21 cellular contexts compared by ENCODE assay signal in the genomic region with DNA sequence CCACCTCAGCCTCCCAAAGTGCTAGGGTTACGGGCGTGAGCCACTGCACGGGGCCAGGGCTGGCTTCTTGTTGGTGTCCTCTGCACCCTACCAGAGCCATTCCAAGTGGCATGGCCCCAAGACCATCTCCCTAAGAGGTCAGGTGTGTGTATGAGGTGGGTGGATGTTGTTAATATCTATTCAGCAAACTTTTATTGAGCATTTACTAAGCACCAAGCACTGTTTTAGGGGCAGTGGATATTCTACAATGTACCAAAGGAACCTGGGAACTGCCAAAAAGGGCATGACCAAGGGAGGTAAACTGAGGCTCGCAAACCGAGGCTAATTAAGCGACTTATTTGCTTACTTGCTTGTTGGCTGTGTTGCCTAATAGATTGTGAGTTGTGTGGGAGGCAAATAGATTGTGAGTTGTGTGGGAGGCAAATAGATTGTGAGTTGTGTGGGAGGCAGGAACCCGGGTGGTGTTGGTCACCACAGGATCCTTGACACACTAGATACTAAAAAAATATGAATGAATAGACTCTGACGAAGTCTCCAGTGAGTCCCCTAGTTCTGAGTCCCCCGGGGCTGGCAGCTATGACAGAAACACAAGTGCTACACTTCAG. TPM values are rescaled to one million over a fixed set of nuclear protein-coding genes. Genes with fewer than 3 reads are reported as not detected.
DNase-seq lines count a peak whose midpoint lies in the region; ATAC-seq, FAIRE-seq and TF ChIP-seq lines count a peak whose summit lies in the region.
"Had no signal": no experiment of that assay in that cellular context is flagged by ENCODE, and none has a peak within 500 bp of the region (broad histone marks: within the 10 kb centered on the region; RNA-seq: fewer than 3 reads in every experiment).

No MANE protein-coding gene starts in this region.

- no peaks in the 10 kb centered on the region for H3K36me3 ChIP-seq in cardiac muscle cell
- H3K36me3 ChIP-seq in right atrium auricular region: no peaks in the 10 kb centered on the region

- intact Hi-C loops in dendritic cell treated with granulocyte-macrophage colony-stimulating factor and Interleukin-4, amounts not matched to agents 40 ng/mL and 50 ng/mL, for 4 days (cut with micrococcal nuclease): loop anchor here (5.0 kb wide), 1 partner anchor 58 kb away; no protein-coding TSS in a partner anchor

- H3K9me3 ChIP-seq in cardiac muscle cell (ENCODE audit: low read depth) (no peaks in the 10 kb centered on the region), right atrium auricular region (no peaks in the 10 kb centered on the region)

- H3K4me3 ChIP-seq in cardiac muscle cell (no peak overlapping the region), right atrium auricular region (no peak overlapping the region)
- H3K4me3 ChIP-seq: GM12878 had no signal

- TF ChIP-seq CTCF in cardiac muscle cell (IDR thresholded peaks at IDR 0.05; ENCODE audit: low read depth, low read length) (no peak), right atrium auricular region (IDR thresholded peaks at IDR 0.05) (no peak), chondrocyte (IDR thresholded peaks at IDR 0.05) (no peak)

- peak; percentile 13 for FAIRE-seq in GM12891 (lab: Jason Lieb, UNC)
- peak; percentile 89 for FAIRE-seq in urothelium cell line (lab: Jason Lieb, UNC)
- FAIRE-seq: GM12878, RCC 7860 had no signal

- no peak for TF ChIP-seq POLR2A in GM12891 (IDR thresholded peaks at IDR 0.05; ENCODE audit: low read depth, low read length)

- peak in 1 of 2 donors; percentile 20 for DNase-seq in cardiac muscle cell (ENCODE audit: low read depth in 1 of 2, low spot score in 1 of 2)
- DNase-seq in right atrium auricular region (ENCODE audit: low spot score): no peak
- DNase-seq in GM12891 (ENCODE audit: insufficient read length, low spot score): no peak
- no peak for DNase-seq in urothelium cell line (ENCODE audit: low spot score)
- no peak for DNase-seq in chondrocyte (ENCODE audit: low spot score)
- DNase-seq: Calu3; CD4-positive, alpha-beta memory T cell; EL; GOT3; NCI-H1105; NCI-H1694 treated with DMSO at 0.1 percent for 48 hours; NCI-H510A; NCI-H748 treated with DMSO at 0.1 percent for 48 hours had no signal

- H3K27me3 ChIP-seq in cardiac muscle cell: no peaks in the 10 kb centered on the region
- no peaks in the 10 kb centered on the region for H3K27me3 ChIP-seq in right atrium auricular region

- H3K27me3 Mint-ChIP-seq in dendritic cell treated with granulocyte-macrophage colony-stimulating factor and Interleukin-4, amounts not matched to agents 40 ng/mL and 50 ng/mL, for 4 days: peaks cover 16% of the 10 kb centered on the region
- no peaks in the 10 kb centered on the region for H3K27me3 Mint-ChIP-seq in chondrocyte (ENCODE audit: low read depth)
- H3K27me3 Mint-ChIP-seq: CD4-positive, alpha-beta memory T cell had no signal

- H3K9me3 Mint-ChIP-seq in dendritic cell treated with granulocyte-macrophage colony-stimulating factor and Interleukin-4, amounts not matched to agents 40 ng/mL and 50 ng/mL, for 4 days: no peaks in the 10 kb centered on the region
- H3K9me3 Mint-ChIP-seq in chondrocyte (ENCODE audit: low read depth): no peaks in the 10 kb centered on the region
- H3K9me3 Mint-ChIP-seq: CD4-positive, alpha-beta memory T cell had no signal

- H3K27ac Mint-ChIP-seq in dendritic cell treated with granulocyte-macrophage colony-stimulating factor and Interleukin-4, amounts not matched to agents 40 ng/mL and 50 ng/mL, for 4 days: peak overlapping the region; percentile 18
- H3K27ac Mint-ChIP-seq in chondrocyte (ENCODE audit: unreplicated experiment): no peak overlapping the region

- peaks cover 51% of the 10 kb centered on the region for H3K4me1 Mint-ChIP-seq in dendritic cell treated with granulocyte-macrophage colony-stimulating factor and Interleukin-4, amounts not matched to agents 40 ng/mL and 50 ng/mL, for 4 days (ENCODE audit: low read depth)
- H3K4me1 Mint-ChIP-seq in chondrocyte (ENCODE audit: low read depth): peaks cover 18% of the 10 kb centered on the region

- H3K4me1 ChIP-seq in cardiac muscle cell (ENCODE audit: low read depth): peaks cover 4% of the 10 kb centered on the region
- peaks cover 0 to 24% of the 10 kb centered on the region in 2 donors for H3K4me1 ChIP-seq in right atrium auricular region

- peaks cover 11% of the 10 kb centered on the region for H3K36me3 Mint-ChIP-seq in dendritic cell treated with granulocyte-macrophage colony-stimulating factor and Interleukin-4, amounts not matched to agents 40 ng/mL and 50 ng/mL, for 4 days (ENCODE audit: low read depth)
- no peaks in the 10 kb centered on the region for H3K36me3 Mint-ChIP-seq in chondrocyte (ENCODE audit: low read depth)
- H3K36me3 Mint-ChIP-seq: CD4-positive, alpha-beta memory T cell had no signal

- no peak for ATAC-seq in esophagus mucosa
- ATAC-seq: GM12878, Right ventricle myocardium inferior had no signal

- no peak overlapping the region for H3K4me3 Mint-ChIP-seq in dendritic cell treated with granulocyte-macrophage colony-stimulating factor and Interleukin-4, amounts not matched to agents 40 ng/mL and 50 ng/mL, for 4 days
- H3K4me3 Mint-ChIP-seq in chondrocyte (ENCODE audit: unreplicated experiment): no peak overlapping the region
- H3K4me3 Mint-ChIP-seq: CD4-positive, alpha-beta memory T cell had no signal

- H3K27ac ChIP-seq in cardiac muscle cell: peak overlapping the region; percentile 18
- H3K27ac ChIP-seq in right atrium auricular region: no peak overlapping the region

TF ChIP-seq in GM12891, 5 proteins besides CTCF, POLR2A, EP300 and RAD21:
- TF ChIP-seq TAF1 (IDR thresholded peaks at IDR 0.05; ENCODE audit: low read depth, low read length) (no peak), POLR2AphosphoS5 (IDR thresholded peaks at IDR 0.05; ENCODE audit: low read depth, low read length) (no peak), SPI1 (IDR thresholded peaks at IDR 0.05; ENCODE audit: low read depth, low read length) (no peak), PAX5 (IDR thresholded peaks at IDR 0.05; ENCODE audit: insufficient read depth, low read length, severe bottlenecking) (no peak), POU2F2 (IDR thresholded peaks at IDR 0.05; ENCODE audit: low read depth, low read length) (no peak)

RNA-seq across cellular contexts. Expression of a gene that starts 5.1 kb away (rescaled TPM):
- total RNA-seq in cardiac muscle cell (7.8 and 13.5 TPM in 2 replicates), right atrium auricular region (10 to 100 TPM in 1 of 2 donors, 1 to 10 TPM in 1; 7.0 to 12.6 TPM), esophagus mucosa (7.9 TPM), chondrocyte (13.2 to 14.4 TPM (median 13.4 TPM) in 3 replicates)
- polyA plus RNA-seq in cardiac muscle cell: 3.0 and 5.0 TPM in 2 replicates
- polyA plus RNA-seq in GM12891 (2012; ENCODE audit: low read depth, missing spikeins): 4.2 TPM

RNA-seq across cellular contexts. Expression of a gene that starts 30.9 kb away (rescaled TPM):
- 0.49 TPM in 1 of 2 replicates, not detected in the other for total RNA-seq in cardiac muscle cell
- not detected in 2 replicates for polyA plus RNA-seq in cardiac muscle cell
- total RNA-seq in right atrium auricular region: under 1 TPM in 1 of 2 donors, not detected in 1; 0.20 TPM
- 0.06 TPM for polyA plus RNA-seq in GM12891 (2012; ENCODE audit: low read depth, missing spikeins)
- total RNA-seq in esophagus mucosa: 0.08 TPM
- total RNA-seq in chondrocyte: not detected in 3 replicates
- total RNA-seq: Calu3, OCI-LY7, SK-MEL-5 had no signal
- polyA plus RNA-seq: AG04450 had no signal
